ENCODE assay signal across 1 cellular context in genomic region chr22:37486224-37486845, GRCh38.
TF ChIP-seq lines count a peak whose summit lies in the region.

MFNG (minus strand) TSS chr22:37486384; CDS start chr22:37486177, 207 bp downstream.

TF ChIP-seq in HepG2, 621 proteins besides CTCF, POLR2A, EP300 and RAD21 (continued from another document):
- TF ChIP-seq ZFAT (CRISPR knock-in tag; conservative IDR thresholded peaks at IDR 0.05) (no peak), SAP130 (CRISPR knock-in tag; IDR thresholded peaks at IDR 0.05; ENCODE audit: low read depth) (peak; percentile 36; the same call in 1 of the 2 replicates), PHF20 (CRISPR knock-in tag; IDR thresholded peaks at IDR 0.05) (peak; percentile 39; the same call in 1 of the 2 replicates), PTBP1 (IDR thresholded peaks at IDR 0.05; ENCODE audit: low read depth, low read length, poor library complexity, severe bottlenecking) (no peak), IRX3 (CRISPR knock-in tag; IDR thresholded peaks at IDR 0.05; ENCODE audit: borderline replicate concordance, low read depth) (no peak), MEF2D (CRISPR knock-in tag; IDR thresholded peaks at IDR 0.05) (0 out of 2 replicates have a peak, but pooled peaks have one; percentile 21), GABPB1 (CRISPR knock-in tag; IDR thresholded peaks at IDR 0.05) (peak; percentile 44; the same call in 1 of the 2 replicates), AKAP8 (CRISPR knock-in tag; IDR thresholded peaks at IDR 0.05) (peak; percentile 60; the same call in 1 of the 2 replicates), RCOR2 (CRISPR knock-in tag; IDR thresholded peaks at IDR 0.05) (no peak; the same call in 1 of the 2 replicates), MAX (IDR thresholded peaks at IDR 0.05) (no peak), PRDM15 (CRISPR knock-in tag; IDR thresholded peaks at IDR 0.05) (peak; percentile 65), ZNF629 (CRISPR knock-in tag; conservative IDR thresholded peaks at IDR 0.05) (no peak), PAXIP1 (CRISPR knock-in tag; conservative IDR thresholded peaks at IDR 0.05) (0 out of 2 replicates have a peak, but pooled peaks have one; percentile 30), ZNF687 (CRISPR knock-in tag; IDR thresholded peaks at IDR 0.05) (peak; percentile 72), KDM2A (CRISPR knock-in tag; IDR thresholded peaks at IDR 0.05; ENCODE audit: borderline replicate concordance, low read depth) (peak; percentile 61), PHF21A (CRISPR knock-in tag; IDR thresholded peaks at IDR 0.05) (peak; percentile 68), NR2F2 (IDR thresholded peaks at IDR 0.05; ENCODE audit: borderline replicate concordance, low read depth) (no peak), KAT7 (CRISPR knock-in tag; IDR thresholded peaks at IDR 0.05; ENCODE audit: borderline replicate concordance) (0 out of 2 replicates have a peak, but pooled peaks have one; percentile 20), ZNF580 (CRISPR knock-in tag; IDR thresholded peaks at IDR 0.05; ENCODE audit: borderline replicate concordance, low read depth) (no peak)
TF ChIP-seq in HepG2: peak in this region for 55.
